ENCODE assay signal across 1 cellular context in genomic region chr11:83819936-83820549, GRCh38.
TF ChIP-seq lines count a peak whose summit lies in the region.

No MANE protein-coding gene starts in this region.

TF ChIP-seq in SK-N-SH, 30 proteins besides CTCF, POLR2A, EP300 and RAD21 (continued from another document):
- TF ChIP-seq IRF3 (IDR thresholded peaks at IDR 0.05; ENCODE audit: low read depth, low read length) (no peak), GABPA (IDR thresholded peaks at IDR 0.05; ENCODE audit: low read depth) (no peak), PBX3 (IDR thresholded peaks at IDR 0.05) (peak; percentile 11; the same call in 1 of the 2 replicates), ELF1 (IDR thresholded peaks at IDR 0.05) (no peak)
